ENCODE assay signal across 8 cellular contexts in the genomic region with DNA sequence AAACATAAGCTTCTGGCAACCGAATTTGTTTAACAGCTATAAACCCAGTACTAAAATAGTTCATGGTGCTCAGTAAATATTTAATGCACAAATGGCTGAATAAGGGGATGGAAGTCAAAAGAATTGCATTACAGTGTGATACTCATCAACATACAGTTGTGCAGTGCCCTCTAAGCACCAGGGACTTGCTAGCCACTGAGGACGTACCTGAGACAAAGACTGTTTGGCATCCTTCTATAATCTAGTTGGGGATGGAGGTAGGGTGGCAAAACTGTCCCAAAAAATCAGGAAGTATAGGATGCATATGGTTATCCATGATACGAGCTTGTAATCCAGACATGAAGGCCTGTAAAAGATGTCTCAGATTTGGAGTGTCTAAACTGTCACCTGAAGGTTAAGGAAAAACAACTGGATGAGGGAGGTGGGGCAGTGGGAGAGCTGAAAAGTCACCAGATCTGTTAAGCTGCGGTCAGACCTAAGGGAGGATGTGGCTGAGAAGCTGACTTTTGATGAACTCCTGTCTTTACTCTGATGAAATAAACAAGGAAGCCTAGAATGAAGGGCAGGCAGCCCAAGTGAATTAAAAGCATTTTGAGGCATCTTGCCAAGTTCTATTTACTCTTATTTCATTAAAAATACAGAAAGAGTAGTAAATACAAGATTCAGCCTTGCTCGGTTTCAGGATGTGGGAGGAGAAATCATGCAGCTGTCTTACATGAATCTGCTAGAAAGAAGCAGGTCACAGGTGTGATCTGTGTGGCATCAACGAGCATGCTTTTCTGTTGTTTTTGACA.
DNase-seq lines count a peak whose midpoint lies in the region; ATAC-seq lines count a peak whose summit lies in the region.

No MANE protein-coding gene starts in this region.

- H3K9me3 Mint-ChIP-seq in activated T-cell treated with anti-CD3 and anti-CD28 coated beads, Interleukin-2, amount 50 U/mL, for 24 hours, result peaks cover 9% of the 10 kb centered on the region

- H3K27ac Mint-ChIP-seq in activated T-cell treated with anti-CD3 and anti-CD28 coated beads, Interleukin-2, amount 50 U/mL, for 24 hours, result peak overlapping the region; percentile 59

- DNase-seq in activated T-cell treated with anti-CD3 and anti-CD28 coated beads, Interleukin-2, amount 50 U/mL, for 24 hours, result no peak
- DNase-seq in activated T-cell treated with anti-CD3 and anti-CD28 coated beads, Interleukin-2, amount 50 U/mL, for 1 hour, result no peak
- peak; percentile 34 to 45 for DNase-seq in activated CD4-positive, alpha-beta T cell treated with anti-CD3 and anti-CD28 coated beads, Interleukin-2, amount 50 U/mL, for 48 hours
- DNase-seq in stimulated activated naive CD4-positive, alpha-beta T cell (lab: John Stamatoyannopoulos, UW), result peak; percentile 10 to 83 (median 62)
- DNase-seq in iPS-NIHi7 (ENCODE audit: extremely low spot score) (no peak), NCI-H1048 (lab: John Stamatoyannopoulos, UW) (no peak), UCSD-AML1 (lab: John Stamatoyannopoulos, UW; ENCODE audit: unreplicated experiment) (no peak)

- H3K27me3 Mint-ChIP-seq in activated T-cell treated with anti-CD3 and anti-CD28 coated beads, Interleukin-2, amount 50 U/mL, for 24 hours, result no peaks in the 10 kb centered on the region

- ATAC-seq in HG03342 (IDR thresholded peaks at IDR 0.05; ENCODE audit: unreplicated experiment), result peak; percentile 49

- H3K4me1 Mint-ChIP-seq in activated T-cell treated with anti-CD3 and anti-CD28 coated beads, Interleukin-2, amount 50 U/mL, for 24 hours (ENCODE audit: low read depth), result peaks cover 52% of the 10 kb centered on the region

- H3K4me3 Mint-ChIP-seq in activated T-cell treated with anti-CD3 and anti-CD28 coated beads, Interleukin-2, amount 50 U/mL, for 24 hours, result peak overlapping the region; percentile 3

- no peaks in the 10 kb centered on the region for H3K36me3 Mint-ChIP-seq in activated T-cell treated with anti-CD3 and anti-CD28 coated beads, Interleukin-2, amount 50 U/mL, for 24 hours (ENCODE audit: low read depth)

Comparison
In these comparisons a context has a peak if more than half of its experiments do, and no peak if none do; other contexts are left out.
1. DNase-seq: peak in activated CD4-positive, alpha-beta T cell treated with anti-CD3 and anti-CD28 coated beads, Interleukin-2, amount 50 U/mL, for 48 hours (2 of 2) and stimulated activated naive CD4-positive, alpha-beta T cell (6 of 6); none in activated T-cell treated with anti-CD3 and anti-CD28 coated beads, Interleukin-2, amount 50 U/mL, for 24 hours (single experiment), activated T-cell treated with anti-CD3 and anti-CD28 coated beads, Interleukin-2, amount 50 U/mL, for 1 hour (single experiment), iPS-NIHi7 (single experiment), NCI-H1048 (single experiment) and UCSD-AML1 (single experiment).